ENCODE assay signal across 8 cellular contexts in the genomic region with DNA sequence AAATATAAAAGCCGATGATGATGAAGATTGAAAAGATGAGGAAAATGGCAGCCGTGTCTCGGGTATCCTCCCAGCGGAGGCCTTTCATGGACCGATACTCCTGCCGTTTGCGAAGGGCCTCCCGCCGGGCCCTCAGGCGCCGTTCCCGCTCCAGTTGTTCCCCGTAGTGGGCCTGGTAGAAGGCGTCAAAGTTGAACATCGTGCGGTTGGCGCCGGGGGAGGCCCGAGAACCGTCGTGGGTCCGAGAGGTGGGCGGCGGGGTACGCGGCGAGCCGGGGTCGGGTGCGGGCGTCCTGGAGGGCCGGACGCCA. TPM values are rescaled to one million over a fixed set of nuclear protein-coding genes. Genes with fewer than 3 reads are reported as not detected.
DNase-seq lines count a peak whose midpoint lies in the region; ATAC-seq and TF ChIP-seq lines count a peak whose summit lies in the region.

No MANE protein-coding gene starts in this region.

- H3K4me3 ChIP-seq in SU-DHL-6 (ENCODE audit: insufficient read depth, low read length, poor library complexity, severe bottlenecking) = peak overlapping the region; percentile 80
- H3K4me3 ChIP-seq in skeletal muscle tissue (ENCODE audit: low read length in 3 of 3) = peak overlapping the region; percentile 97 to 99 (median 97)

- peak overlapping the region; percentile 89 for H3K4me3 Mint-ChIP-seq in activated CD4-positive, alpha-beta T cell treated with anti-CD3 and anti-CD28 coated beads for 36 hours

- CTCF ChIA-PET in activated CD4-positive, alpha-beta T cell treated with anti-CD3 and anti-CD28 coated beads for 36 hours (lab: Charles Lee) = no interaction called here

- no peak for TF ChIP-seq CTCF in SU-DHL-6 (IDR thresholded peaks at IDR 0.05; ENCODE audit: insufficient read depth, low read length, poor library complexity, severe bottlenecking)
- no peak for TF ChIP-seq CTCF in foreskin keratinocyte (conservative IDR thresholded peaks at IDR 0.05)
- TF ChIP-seq CTCF in GM13977 (IDR thresholded peaks at IDR 0.05; ENCODE audit: extremely low read depth, insufficient read depth, missing control alignments) = no peak

- H3K79me2 ChIP-seq in SU-DHL-6 (ENCODE audit: insufficient read depth, low read length) = peaks cover 64% of the 10 kb centered on the region

- H3K9me2 ChIP-seq in SU-DHL-6 (replicated peaks; ENCODE audit: insufficient read depth, low read length) = no peaks in the 10 kb centered on the region

- H3K9ac ChIP-seq in SU-DHL-6 (ENCODE audit: low read length) = peak overlapping the region; percentile 86
- peak overlapping the region; percentile 97 to 99 (median 98) for H3K9ac ChIP-seq in skeletal muscle tissue (ENCODE audit: low read depth in 1 of 3, low read length in 3 of 3)

- peaks cover 48% of the 10 kb centered on the region for H3K36me3 Mint-ChIP-seq in activated CD4-positive, alpha-beta T cell treated with anti-CD3 and anti-CD28 coated beads for 36 hours (ENCODE audit: low read depth)

- no peaks in the 10 kb centered on the region for H3K27me3 Mint-ChIP-seq in activated CD4-positive, alpha-beta T cell treated with anti-CD3 and anti-CD28 coated beads for 36 hours

- H3F3A ChIP-seq in SU-DHL-6 (ENCODE audit: insufficient read depth) = no peaks in the 10 kb centered on the region

- H3K27me3 ChIP-seq in SU-DHL-6 (ENCODE audit: low read length) (no peaks in the 10 kb centered on the region), foreskin keratinocyte (no peaks in the 10 kb centered on the region), skeletal muscle tissue (ENCODE audit: control insufficient read depth in 3 of 3, insufficient read depth in 3 of 3, low read length in 3 of 3) (no peaks in the 10 kb centered on the region)

- in situ Hi-C loops in GM13977 (cut with MboI; ENCODE audit: low pct_unique_long_range_greater_than_20kb, low sequenced_read_pairs, unreplicated experiment) = no loop called here

- intact Hi-C loops in activated CD4-positive, alpha-beta T cell treated with anti-CD3 and anti-CD28 coated beads for 36 hours (cut with DNase I, micrococcal nuclease) = loop anchor here (1.0 to 5.0 kb wide), 12 partner anchors 15 to 854 kb away; partner anchors contain the start of genes BCL7B (in 2 of the 2), STX1A (in 2 of the 2), ABHD11 (in 1 of the 2) and BAZ1B (in 1 of the 2)

- no peak for DNase-seq in activated CD4-positive, alpha-beta T cell treated with anti-CD3 and anti-CD28 coated beads for 36 hours
- no peak for DNase-seq in activated CD4-positive, alpha-beta T cell treated with anti-CD3 and anti-CD28 coated beads for 48 hours
- DNase-seq in foreskin keratinocyte (no peak), GM13977 (ENCODE audit: low spot score) (no peak)

- H3K36me3 ChIP-seq in SU-DHL-6 (ENCODE audit: low read length) (no peaks in the 10 kb centered on the region), skeletal muscle tissue (ENCODE audit: control insufficient read depth in 3 of 3, insufficient read depth in 3 of 3, low read length in 3 of 3) (peaks cover 17 to 19% (median 18%) of the 10 kb centered on the region in 3 donors)

- no peaks in the 10 kb centered on the region for H3K9me3 Mint-ChIP-seq in activated CD4-positive, alpha-beta T cell treated with anti-CD3 and anti-CD28 coated beads for 36 hours (ENCODE audit: low read depth)

- H4K20me1 ChIP-seq in SU-DHL-6 (ENCODE audit: low read depth, low read length) = no peaks in the 10 kb centered on the region

- no peaks in the 10 kb centered on the region for H3K9me3 ChIP-seq in SU-DHL-6 (ENCODE audit: insufficient read depth, low read length)
- H3K9me3 ChIP-seq in skeletal muscle tissue (ENCODE audit: control insufficient read depth in 3 of 3, low read length in 3 of 3) = no peaks in the 10 kb centered on the region

- POLR2A ChIA-PET in activated CD4-positive, alpha-beta T cell treated with anti-CD3 and anti-CD28 coated beads for 36 hours (lab: Charles Lee) = no interaction called here

- H3K27ac ChIP-seq in SU-DHL-6 (ENCODE audit: low read depth, low read length) = no peak overlapping the region
- H3K27ac ChIP-seq in foreskin keratinocyte = peak overlapping the region; percentile 66
- peak overlapping the region; percentile 86 for H3K27ac ChIP-seq in skeletal muscle tissue (ENCODE audit: low read depth, low read length)

- H3K4me1 ChIP-seq in foreskin keratinocyte (peaks cover 5% of the 10 kb centered on the region), skeletal muscle tissue (ENCODE audit: control insufficient read depth in 3 of 3, insufficient read depth in 3 of 3, low read length in 3 of 3) (peaks cover 30 to 38% (median 32%) of the 10 kb centered on the region in 3 donors)

- H2AFZ ChIP-seq in SU-DHL-6 (ENCODE audit: low read depth, low read length, severe bottlenecking) = peak overlapping the region; percentile 99

- peaks cover 39% of the 10 kb centered on the region for H3K4me1 Mint-ChIP-seq in activated CD4-positive, alpha-beta T cell treated with anti-CD3 and anti-CD28 coated beads for 36 hours

- peak overlapping the region; percentile 85 for H3K27ac Mint-ChIP-seq in activated CD4-positive, alpha-beta T cell treated with anti-CD3 and anti-CD28 coated beads for 36 hours

- H3K4me2 ChIP-seq in SU-DHL-6 (ENCODE audit: low read depth, low read length, poor library complexity, severe bottlenecking) = peak overlapping the region; percentile 67

- no peak for ATAC-seq in activated CD4-positive, alpha-beta T cell treated with anti-CD3 and anti-CD28 coated beads for 36 hours
- ATAC-seq in foreskin keratinocyte (peak; percentile 1), HG02588 (IDR thresholded peaks at IDR 0.05; ENCODE audit: unreplicated experiment) (no peak), HG03571 (IDR thresholded peaks at IDR 0.05; ENCODE audit: unreplicated experiment) (no peak)

RNA-seq across cellular contexts. Expression of gene DNAJC30, which starts 0.6 kb away (rescaled TPM):
- total RNA-seq in activated CD4-positive, alpha-beta T cell treated with anti-CD3 and anti-CD28 coated beads for 36 hours = 1 to 10 TPM; 6.9 to 7.8 TPM
- total RNA-seq in foreskin keratinocyte = 4.1 and 4.2 TPM in 2 replicates
- 8.3 and 8.5 TPM in 2 replicates for polyA plus RNA-seq in foreskin keratinocyte
- total RNA-seq in skeletal muscle tissue = 1.6 TPM

RNA-seq across cellular contexts. Expression of gene BUD23, which starts 0.7 kb away (rescaled TPM):
- total RNA-seq in activated CD4-positive, alpha-beta T cell treated with anti-CD3 and anti-CD28 coated beads for 36 hours = 10 to 100 TPM; 71.4 to 95.5 TPM
- total RNA-seq in foreskin keratinocyte (55.8 and 55.9 TPM in 2 replicates), skeletal muscle tissue (45.4 TPM)
- 93.8 and 94.2 TPM in 2 replicates for polyA plus RNA-seq in foreskin keratinocyte

RNA-seq across cellular contexts. Expression of gene VPS37D, which starts 15.1 kb away (rescaled TPM):
- under 1 TPM; 0.35 to 0.39 TPM for total RNA-seq in activated CD4-positive, alpha-beta T cell treated with anti-CD3 and anti-CD28 coated beads for 36 hours
- total RNA-seq in foreskin keratinocyte (1.4 and 2.1 TPM in 2 replicates), skeletal muscle tissue (3.1 TPM)
- 1.4 and 2.5 TPM in 2 replicates for polyA plus RNA-seq in foreskin keratinocyte

RNA-seq across cellular contexts. Expression of gene STX1A, which starts 36.8 kb away (rescaled TPM):
- total RNA-seq in activated CD4-positive, alpha-beta T cell treated with anti-CD3 and anti-CD28 coated beads for 36 hours = 10 to 100 TPM; 16.6 to 16.8 TPM
- total RNA-seq in foreskin keratinocyte (15.9 and 20.1 TPM in 2 replicates), skeletal muscle tissue (8.4 TPM)
- 15.4 and 20.1 TPM in 2 replicates for polyA plus RNA-seq in foreskin keratinocyte

RNA-seq across cellular contexts. Expression of gene ABHD11, which starts 55.9 kb away (rescaled TPM):
- 10 to 100 TPM; 14.4 to 17.8 TPM for total RNA-seq in activated CD4-positive, alpha-beta T cell treated with anti-CD3 and anti-CD28 coated beads for 36 hours
- total RNA-seq in foreskin keratinocyte (24.0 and 25.2 TPM in 2 replicates), skeletal muscle tissue (13.6 TPM)
- 34.2 and 34.5 TPM in 2 replicates for polyA plus RNA-seq in foreskin keratinocyte
